Comparison of ENCODE assay signal across 8 cellular contexts in the genomic region with DNA sequence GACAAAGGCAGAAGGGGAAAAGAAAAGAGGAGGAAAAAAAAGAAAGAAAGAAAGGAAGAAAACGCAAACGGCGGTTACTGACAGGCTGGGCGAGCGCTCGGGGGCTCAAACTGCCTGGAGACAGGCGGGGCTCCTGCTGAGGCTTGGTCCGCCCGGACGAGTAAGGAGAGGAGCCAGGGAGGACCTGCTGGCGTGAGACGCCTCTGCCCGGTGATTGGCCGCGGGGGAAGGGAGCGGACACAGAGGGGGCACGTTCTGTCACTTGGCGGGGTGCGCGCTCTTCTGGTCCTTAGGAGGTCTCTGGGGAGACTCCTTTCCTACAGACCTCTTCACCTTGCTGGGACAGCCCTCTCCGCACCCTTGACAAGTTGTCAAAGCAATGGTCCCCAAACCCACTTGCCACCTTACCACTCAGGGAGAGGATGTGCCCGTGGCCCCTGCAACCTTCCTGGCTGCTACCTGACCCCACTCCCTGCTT. TPM values are rescaled to one million over a fixed set of nuclear protein-coding genes. Genes with fewer than 3 reads are reported as not detected.
DNase-seq lines count a peak whose midpoint lies in the region; ATAC-seq, FAIRE-seq and TF ChIP-seq lines count a peak whose summit lies in the region.

No MANE protein-coding gene starts in this region.

- H3K27me3 ChIP-seq in H7 (ENCODE audit: control insufficient read depth, insufficient read depth, low read length) (peaks cover 19% of the 10 kb centered on the region), Loucy (ENCODE audit: insufficient read depth, low read length, poor library complexity, severe bottlenecking) (no peaks in the 10 kb centered on the region), K562 (ENCODE audit: control insufficient read depth in 2 of 2, insufficient read depth in 2 of 2, low read length in 2 of 2) (no peaks in the 10 kb centered on the region), layer of hippocampus (ENCODE audit: control insufficient read depth, insufficient read depth, low read length) (no peaks in the 10 kb centered on the region)

- peaks cover 52% of the 10 kb centered on the region for H3K79me2 ChIP-seq in Loucy (ENCODE audit: insufficient read depth, low read length)
- peaks cover 19% of the 10 kb centered on the region; the same call in 2 of the 3 replicates for H3K79me2 ChIP-seq in K562 (ENCODE audit: control insufficient read depth, insufficient read depth, low read length)

- no peak; the same call in none of the 2 replicates for TF ChIP-seq POLR2A in K562 (conservative IDR thresholded peaks at IDR 0.05)

- CTCF ChIA-PET in K562 (lab: Yijun Ruan, JAX; ENCODE audit: low intra/inter-chr PET ratio) = no interaction called here

- POLR2A ChIA-PET in K562 (lab: Yijun Ruan, JAX) = interaction anchor here (4.6 kb wide), 1 partner anchor 10 kb away, joined by 50 read pairs; no protein-coding TSS in a partner anchor

- intact Hi-C loops in K562 (cut with micrococcal nuclease) = loop anchor here (1.0 to 2.0 kb wide), 3 partner anchors 25 to 96 kb away; no protein-coding TSS in a partner anchor

- TF ChIP-seq CTCF in Loucy (conservative IDR thresholded peaks at IDR 0.05; ENCODE audit: low read length) (no peak), K562 (IDR thresholded peaks at IDR 0.05 in 2 of 3, conservative IDR thresholded peaks at IDR 0.05 in 1 of 3; ENCODE audit: insufficient read depth in 2 of 3, low read depth in 1 of 3, low read length in 3 of 3) (no peak)

- H3K9ac ChIP-seq in Loucy (ENCODE audit: low read depth, low read length, poor library complexity, severe bottlenecking) (peak overlapping the region; percentile 100), K562 (ENCODE audit: insufficient read depth in 1 of 2, low read depth in 2 of 2, low read length in 2 of 2) (peak overlapping the region; percentile 80 to 88)

- no peaks in the 10 kb centered on the region for H3K9me2 ChIP-seq in Loucy (replicated peaks; ENCODE audit: low read depth, low read length)

- H3K27ac Mint-ChIP-seq in activated T-cell treated with anti-CD3 and anti-CD28 coated beads, Interleukin-2, amount 50 U/mL, for 72 hours = peak overlapping the region; percentile 91

- in situ Hi-C loops in K562 (cut with MboI) = no loop called here

- H3K9me3 Mint-ChIP-seq in activated T-cell treated with anti-CD3 and anti-CD28 coated beads, Interleukin-2, amount 50 U/mL, for 72 hours = no peaks in the 10 kb centered on the region

- H3K36me3 ChIP-seq in H7 (replicated peaks; ENCODE audit: control insufficient read depth, insufficient read depth, low read length) = no peaks in the 10 kb centered on the region
- H3K36me3 ChIP-seq in Loucy (ENCODE audit: insufficient read depth, low read length) = no peaks in the 10 kb centered on the region
- H3K36me3 ChIP-seq in K562 (ENCODE audit: control insufficient read depth, insufficient read depth, low read length) = no peaks in the 10 kb centered on the region; the same call in 2 of the 3 replicates

- H3K9me3 ChIP-seq in Loucy (ENCODE audit: insufficient read depth, low read depth, low read length) = no peaks in the 10 kb centered on the region
- no peaks in the 10 kb centered on the region; the same call in 1 of the 2 replicates for H3K9me3 ChIP-seq in K562 (replicated peaks; ENCODE audit: control insufficient read depth, insufficient read depth, low read depth, low read length)

- peak overlapping the region; percentile 66 for H3K4me3 ChIP-seq in H7 (ENCODE audit: insufficient read depth, low read depth, low read length)
- H3K4me3 ChIP-seq in Loucy (ENCODE audit: low read length, poor library complexity, severe bottlenecking) = peak overlapping the region; percentile 91
- peak overlapping the region; percentile 61 for H3K4me3 ChIP-seq in K562

- FAIRE-seq in K562 (lab: Jason Lieb, UNC) = no peak

- H2AFZ ChIP-seq in Loucy (ENCODE audit: low read length) (peak overlapping the region; percentile 74), K562 (ENCODE audit: low read depth, low read length) (peak overlapping the region; percentile 99)

- H3K9me1 ChIP-seq in K562 (ENCODE audit: control insufficient read depth, insufficient read depth, low read length) = no peaks in the 10 kb centered on the region

- 0 out of 2 replicates have a peak, but pooled peaks cover 5% of the 10 kb centered on the region for H3F3A ChIP-seq in Loucy (ENCODE audit: low read depth)

- H4K20me1 ChIP-seq in Loucy (ENCODE audit: insufficient read depth, low read length, poor library complexity, severe bottlenecking) (peaks cover 31% of the 10 kb centered on the region), K562 (replicated peaks; ENCODE audit: control insufficient read depth, insufficient read depth, low read length) (no peaks in the 10 kb centered on the region)

- no peak; the same call in 1 of the 2 replicates for TF ChIP-seq EP300 in K562 (IDR thresholded peaks at IDR 0.05; ENCODE audit: low read length)

- H3K27ac ChIP-seq in K562 (ENCODE audit: extremely low read depth, low read depth, low read length) (peak overlapping the region; percentile 95), layer of hippocampus (ENCODE audit: low read depth, low read length) (peak overlapping the region; percentile 80), temporal lobe (ENCODE audit: low read depth, low read length) (peak overlapping the region; percentile 95)

- H3K4me2 ChIP-seq in Loucy (ENCODE audit: low read depth, low read length, poor library complexity, severe bottlenecking) = peak overlapping the region; percentile 91
- H3K4me2 ChIP-seq in K562 (ENCODE audit: insufficient read depth, low read length) = peak overlapping the region; percentile 93

- peaks cover 4 to 6% of the 10 kb centered on the region in 2 donors for H3K36me3 Mint-ChIP-seq in activated T-cell treated with anti-CD3 and anti-CD28 coated beads, Interleukin-2, amount 50 U/mL, for 72 hours (ENCODE audit: insufficient read depth in 2 of 2)

- DNase-seq in activated T-cell treated with anti-CD3 and anti-CD28 coated beads, Interleukin-2, amount 50 U/mL, for 72 hours = no peak
- DNase-seq in activated T-cell treated with anti-CD3 and anti-CD28 coated beads for 4 hours (no peak), H7 (peak; percentile 86), K562 (ENCODE audit: extremely low read depth in 1 of 4, low spot score in 3 of 4) (peak in 3 of 4 experiments; percentile 82 to 91 (median 83)), amniotic stem cell (lab: John Stamatoyannopoulos, UW) (no peak)

- peaks cover 42% of the 10 kb centered on the region for H3K4me1 Mint-ChIP-seq in activated T-cell treated with anti-CD3 and anti-CD28 coated beads, Interleukin-2, amount 50 U/mL, for 72 hours (ENCODE audit: low read depth)

- peak; percentile 65 to 66 for ATAC-seq in activated T-cell treated with anti-CD3 and anti-CD28 coated beads, Interleukin-2, amount 50 U/mL, for 72 hours (replicated peaks in 1 of 2)
- peak; percentile 75 for ATAC-seq in K562

- H3K4me3 Mint-ChIP-seq in activated T-cell treated with anti-CD3 and anti-CD28 coated beads, Interleukin-2, amount 50 U/mL, for 72 hours = peak overlapping the region; percentile 88 to 96

- peaks cover 71% of the 10 kb centered on the region for H3K27me3 Mint-ChIP-seq in activated T-cell treated with anti-CD3 and anti-CD28 coated beads, Interleukin-2, amount 50 U/mL, for 72 hours (ENCODE audit: low read depth)

- H3K4me1 ChIP-seq in Loucy (ENCODE audit: insufficient read depth, low read length, poor library complexity, severe bottlenecking) (peaks cover 43% of the 10 kb centered on the region), K562 (replicated peaks in 1 of 2; ENCODE audit: control insufficient read depth in 2 of 2, insufficient read depth in 2 of 2, low read length in 2 of 2) (peaks cover 13 to 21% of the 10 kb centered on the region in 2 experiments; a peak in 4 of 5 replicates)

- WGBS in K562 (ENCODE audit: insufficient coverage, low coverage, missing lambda C conversion rate) = under 1% methylated on average over 22 of the region's 22 CpGs

- 0 out of 4 replicates have a peak, but pooled peaks of 1 of the 2 experiments have one; percentile 6 for TF ChIP-seq RAD21 in K562 (CRISPR knock-in tag; conservative IDR thresholded peaks at IDR 0.05 in 1 of 2, IDR thresholded peaks at IDR 0.05 in 1 of 2)

- TSS peak; percentile 94 for BruUV-seq in K562 (replicated peaks; lab: Mats Ljungman, UMichigan)

RNA-seq across cellular contexts. Expression of a gene that starts 0.8 kb away (rescaled TPM):
- total RNA-seq in activated T-cell treated with anti-CD3 and anti-CD28 coated beads, Interleukin-2, amount 50 U/mL, for 72 hours = under 1 TPM; 0.89 to 0.93 TPM
- 5.7 and 7.0 TPM in 2 replicates for total RNA-seq in H7 (2014; rRNA removed; shearing (Covaris generic))
- total RNA-seq in K562 (2011; cell fraction: chromatin; rRNA removed; ENCODE audit: low replicate concordance) = 4.0 and 7.6 TPM in 2 replicates
- total RNA-seq in K562 (2011; cell fraction: nucleolus; rRNA removed) = 2.3 and 3.6 TPM in 2 replicates
- 6.5 and 7.6 TPM in 2 replicates for total RNA-seq in K562 (2011; cell fraction: nucleoplasm; rRNA removed)
- total RNA-seq in K562 (2014; rRNA removed) (3.3 and 4.3 TPM in 2 replicates), K562 (2014; rRNA removed; fragmentation: Illumina TruSeq; extraction: Trizol) (5.7 and 6.0 TPM in 2 replicates), K562 (2015; rRNA removed; fragmentation: Illumina TruSeq; extraction: Trizol) (6.7 and 7.7 TPM in 2 replicates), K562 (2021) (6.1 and 6.2 TPM in 2 replicates), temporal lobe (16.0 TPM)
- polyA plus RNA-seq in K562 (2011; rRNA removed) (5.4 and 5.5 TPM in 2 replicates), K562 (2014; fragmentation: Illumina TruSeq; extraction: Trizol) (4.0 and 4.6 TPM in 2 replicates), K562 (2014; fragmentation: Nextera tagmentation; extraction: Ambion mirVana) (1 to 10 TPM; 1.4 to 2.2 TPM), K562 (2014; rRNA removed) (2.7 and 3.1 TPM in 2 replicates)
- 1.8 and 3.9 TPM in 2 replicates for polyA plus RNA-seq in K562 (2011; cell fraction: cytosol; rRNA removed)
- 2.7 and 4.7 TPM in 2 replicates for polyA plus RNA-seq in K562 (2011; cell fraction: nucleus; rRNA removed)
- 2.0 and 3.8 TPM in 2 replicates for polyA plus RNA-seq in K562 (2012)
- polyA minus RNA-seq in K562 (2011; rRNA and poly(A)+ RNA removed) = 8.1 and 13.0 TPM in 2 replicates
- 3.2 and 3.5 TPM in 2 replicates for polyA minus RNA-seq in K562 (2011; cell fraction: cytosol; rRNA and poly(A)+ RNA removed)
- 1.6 and 4.8 TPM in 2 replicates for polyA minus RNA-seq in K562 (2011; cell fraction: nucleus; rRNA and poly(A)+ RNA removed)

RNA-seq across cellular contexts. Expression of a gene that starts 41.7 kb away (rescaled TPM):
- under 1 TPM; 0.30 to 0.34 TPM for total RNA-seq in activated T-cell treated with anti-CD3 and anti-CD28 coated beads, Interleukin-2, amount 50 U/mL, for 72 hours
- total RNA-seq in H7 (2014; rRNA removed; shearing (Covaris generic)) = not detected in 2 replicates
- total RNA-seq in K562 (2011; cell fraction: chromatin; rRNA removed; ENCODE audit: low replicate concordance) = not detected in 2 replicates
- 0.53 TPM in 1 of 2 replicates, not detected in the other for total RNA-seq in K562 (2011; cell fraction: nucleolus; rRNA removed)
- total RNA-seq in K562 (2011; cell fraction: nucleoplasm; rRNA removed) = not detected in 2 replicates
- total RNA-seq in K562 (2014; rRNA removed) (not detected in 2 replicates), K562 (2014; rRNA removed; fragmentation: Illumina TruSeq; extraction: Trizol) (not detected in 2 replicates), K562 (2015; rRNA removed; fragmentation: Illumina TruSeq; extraction: Trizol) (not detected in 2 replicates), K562 (2021) (0.38 and 0.58 TPM in 2 replicates), temporal lobe (0.74 TPM)
- polyA plus RNA-seq in K562 (2011; rRNA removed) (not detected in 2 replicates), K562 (2014; fragmentation: Illumina TruSeq; extraction: Trizol) (not detected in 2 replicates), K562 (2014; fragmentation: Nextera tagmentation; extraction: Ambion mirVana) (not detected), K562 (2014; rRNA removed) (not detected in 2 replicates)
- polyA plus RNA-seq in K562 (2011; cell fraction: cytosol; rRNA removed) = not detected in 2 replicates
- 0.20 TPM in 1 of 2 replicates, not detected in the other for polyA plus RNA-seq in K562 (2011; cell fraction: nucleus; rRNA removed)
- polyA plus RNA-seq in K562 (2012) = 0.07 and 0.22 TPM in 2 replicates
- polyA minus RNA-seq in K562 (2011; rRNA and poly(A)+ RNA removed) = not detected in 2 replicates
- not detected in 2 replicates for polyA minus RNA-seq in K562 (2011; cell fraction: cytosol; rRNA and poly(A)+ RNA removed)
- polyA minus RNA-seq in K562 (2011; cell fraction: nucleus; rRNA and poly(A)+ RNA removed) = not detected in 2 replicates

RNA-seq across cellular contexts. Expression of a gene that starts 43.1 kb away (rescaled TPM):
- not detected for total RNA-seq in activated T-cell treated with anti-CD3 and anti-CD28 coated beads, Interleukin-2, amount 50 U/mL, for 72 hours
- total RNA-seq in H7 (2014; rRNA removed; shearing (Covaris generic)) = not detected in 2 replicates
- not detected in 2 replicates for total RNA-seq in K562 (2011; cell fraction: chromatin; rRNA removed; ENCODE audit: low replicate concordance)
- total RNA-seq in K562 (2011; cell fraction: nucleolus; rRNA removed) = not detected in 2 replicates
- total RNA-seq in K562 (2011; cell fraction: nucleoplasm; rRNA removed) = not detected in 2 replicates
- not detected in 2 replicates for total RNA-seq in K562 (2014; rRNA removed)
- total RNA-seq in K562 (2014; rRNA removed; fragmentation: Illumina TruSeq; extraction: Trizol) = not detected in 2 replicates
- not detected in 2 replicates for total RNA-seq in K562 (2015; rRNA removed; fragmentation: Illumina TruSeq; extraction: Trizol)
- not detected in 2 replicates for total RNA-seq in K562 (2021)
- not detected in 2 replicates for polyA plus RNA-seq in K562 (2011; rRNA removed)
- not detected in 2 replicates for polyA plus RNA-seq in K562 (2011; cell fraction: cytosol; rRNA removed)
- not detected in 2 replicates for polyA plus RNA-seq in K562 (2011; cell fraction: nucleus; rRNA removed)
- polyA plus RNA-seq in K562 (2012) = not detected in 2 replicates
- not detected in 2 replicates for polyA plus RNA-seq in K562 (2014; fragmentation: Illumina TruSeq; extraction: Trizol)
- not detected for polyA plus RNA-seq in K562 (2014; fragmentation: Nextera tagmentation; extraction: Ambion mirVana)
- not detected in 2 replicates for polyA plus RNA-seq in K562 (2014; rRNA removed)
- not detected in 2 replicates for polyA minus RNA-seq in K562 (2011; rRNA and poly(A)+ RNA removed)
- not detected in 2 replicates for polyA minus RNA-seq in K562 (2011; cell fraction: cytosol; rRNA and poly(A)+ RNA removed)
- not detected in 2 replicates for polyA minus RNA-seq in K562 (2011; cell fraction: nucleus; rRNA and poly(A)+ RNA removed)
- not detected for total RNA-seq in temporal lobe

Comparison
In these comparisons a context has a peak if more than half of its experiments do, and no peak if none do; other contexts are left out.
1. DNase-seq: peak in H7 (single experiment) and K562 (3 of 4); none in activated T-cell treated with anti-CD3 and anti-CD28 coated beads, Interleukin-2, amount 50 U/mL, for 72 hours (0 of 2), activated T-cell treated with anti-CD3 and anti-CD28 coated beads for 4 hours (single experiment) and amniotic stem cell (single experiment).
2. Peak in every context shown above with its lines, with median percentiles within 50 percentile points of each other: H3K4me3 ChIP-seq and H3K27ac ChIP-seq.